ENCODE assay signal across 1 cellular context in the genomic region with DNA sequence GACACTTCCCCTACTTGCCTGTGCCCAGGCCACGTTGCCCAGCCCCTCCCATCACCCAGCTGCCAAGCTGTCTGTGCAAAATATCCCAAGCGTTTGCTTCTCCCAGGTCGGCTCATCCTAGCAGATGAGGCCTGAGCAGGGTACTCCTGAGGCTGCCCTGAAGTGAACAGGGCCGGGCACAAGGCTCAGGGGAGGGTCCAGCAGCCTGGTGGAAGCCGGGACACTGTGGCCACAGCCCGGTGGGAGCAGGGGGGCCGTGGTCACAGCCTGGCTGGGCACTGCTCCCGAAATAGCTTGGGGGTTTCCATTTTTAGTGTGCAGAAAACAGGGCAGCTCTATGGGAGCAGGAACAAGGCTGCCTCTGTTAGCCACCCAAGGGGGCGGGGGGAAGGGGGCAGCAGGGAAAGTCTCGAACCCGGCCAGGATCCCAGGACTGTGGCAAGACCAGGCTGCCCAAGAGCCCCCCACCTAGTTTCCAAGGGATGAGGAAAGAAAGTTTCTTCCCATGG.
TF ChIP-seq lines count a peak whose summit lies in the region.

No MANE protein-coding gene starts in this region.

TF ChIP-seq in WTC11, 78 proteins besides CTCF, POLR2A, EP300 and RAD21:
- TF ChIP-seq, protein P1, sequence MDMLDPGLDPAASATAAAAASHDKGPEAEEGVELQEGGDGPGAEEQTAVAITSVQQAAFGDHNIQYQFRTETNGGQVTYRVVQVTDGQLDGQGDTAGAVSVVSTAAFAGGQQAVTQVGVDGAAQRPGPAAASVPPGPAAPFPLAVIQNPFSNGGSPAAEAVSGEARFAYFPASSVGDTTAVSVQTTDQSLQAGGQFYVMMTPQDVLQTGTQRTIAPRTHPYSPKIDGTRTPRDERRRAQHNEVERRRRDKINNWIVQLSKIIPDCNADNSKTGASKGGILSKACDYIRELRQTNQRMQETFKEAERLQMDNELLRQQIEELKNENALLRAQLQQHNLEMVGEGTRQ (CRISPR knock-in tag; IDR thresholded peaks at IDR 0.05) = no peak
- no peak for TF ChIP-seq NFE2L1 (CRISPR knock-in tag; IDR thresholded peaks at IDR 0.05)
- TF ChIP-seq, protein P2, sequence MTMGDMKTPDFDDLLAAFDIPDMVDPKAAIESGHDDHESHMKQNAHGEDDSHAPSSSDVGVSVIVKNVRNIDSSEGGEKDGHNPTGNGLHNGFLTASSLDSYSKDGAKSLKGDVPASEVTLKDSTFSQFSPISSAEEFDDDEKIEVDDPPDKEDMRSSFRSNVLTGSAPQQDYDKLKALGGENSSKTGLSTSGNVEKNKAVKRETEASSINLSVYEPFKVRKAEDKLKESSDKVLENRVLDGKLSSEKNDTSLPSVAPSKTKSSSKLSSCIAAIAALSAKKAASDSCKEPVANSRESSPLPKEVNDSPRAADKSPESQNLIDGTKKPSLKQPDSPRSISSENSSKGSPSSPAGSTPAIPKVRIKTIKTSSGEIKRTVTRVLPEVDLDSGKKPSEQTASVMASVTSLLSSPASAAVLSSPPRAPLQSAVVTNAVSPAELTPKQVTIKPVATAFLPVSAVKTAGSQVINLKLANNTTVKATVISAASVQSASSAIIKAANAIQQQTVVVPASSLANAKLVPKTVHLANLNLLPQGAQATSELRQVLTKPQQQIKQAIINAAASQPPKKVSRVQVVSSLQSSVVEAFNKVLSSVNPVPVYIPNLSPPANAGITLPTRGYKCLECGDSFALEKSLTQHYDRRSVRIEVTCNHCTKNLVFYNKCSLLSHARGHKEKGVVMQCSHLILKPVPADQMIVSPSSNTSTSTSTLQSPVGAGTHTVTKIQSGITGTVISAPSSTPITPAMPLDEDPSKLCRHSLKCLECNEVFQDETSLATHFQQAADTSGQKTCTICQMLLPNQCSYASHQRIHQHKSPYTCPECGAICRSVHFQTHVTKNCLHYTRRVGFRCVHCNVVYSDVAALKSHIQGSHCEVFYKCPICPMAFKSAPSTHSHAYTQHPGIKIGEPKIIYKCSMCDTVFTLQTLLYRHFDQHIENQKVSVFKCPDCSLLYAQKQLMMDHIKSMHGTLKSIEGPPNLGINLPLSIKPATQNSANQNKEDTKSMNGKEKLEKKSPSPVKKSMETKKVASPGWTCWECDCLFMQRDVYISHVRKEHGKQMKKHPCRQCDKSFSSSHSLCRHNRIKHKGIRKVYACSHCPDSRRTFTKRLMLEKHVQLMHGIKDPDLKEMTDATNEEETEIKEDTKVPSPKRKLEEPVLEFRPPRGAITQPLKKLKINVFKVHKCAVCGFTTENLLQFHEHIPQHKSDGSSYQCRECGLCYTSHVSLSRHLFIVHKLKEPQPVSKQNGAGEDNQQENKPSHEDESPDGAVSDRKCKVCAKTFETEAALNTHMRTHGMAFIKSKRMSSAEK (CRISPR knock-in tag; IDR thresholded peaks at IDR 0.05; ENCODE audit: borderline replicate concordance) = no peak
- TF ChIP-seq, protein P3, sequence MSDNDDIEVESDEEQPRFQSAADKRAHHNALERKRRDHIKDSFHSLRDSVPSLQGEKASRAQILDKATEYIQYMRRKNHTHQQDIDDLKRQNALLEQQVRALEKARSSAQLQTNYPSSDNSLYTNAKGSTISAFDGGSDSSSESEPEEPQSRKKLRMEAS (CRISPR knock-in tag; IDR thresholded peaks at IDR 0.05) = no peak
- 0 out of 2 replicates have a peak, but pooled peaks have one; percentile 42 for TF ChIP-seq KAT7 (CRISPR knock-in tag; IDR thresholded peaks at IDR 0.05; ENCODE audit: borderline replicate concordance)
- no peak for TF ChIP-seq FOXK1 (CRISPR knock-in tag; IDR thresholded peaks at IDR 0.05)
- no peak for TF ChIP-seq NR1H2 (CRISPR knock-in tag; IDR thresholded peaks at IDR 0.05)
TF ChIP-seq in WTC11: peak in this region for 1.
